In genomic region chr15:80942266-80942665, GRCh38 we compare ENCODE assay signal across 25 cellular contexts.
"Had no signal": no experiment of that assay in that cellular context is flagged by ENCODE, and none has a peak within 500 bp of the region (broad histone marks: within the 10 kb centered on the region; RNA-seq: fewer than 3 reads in every experiment).

No MANE protein-coding gene starts in this region.

- DNase-seq: hippocampal formation; kidney; left colon; left ventricle myocardium inferior; mesendoderm; midbrain; mucosa of descending colon; naive thymus-derived CD4-positive, alpha-beta T cell; ovary; stimulated activated CD4-positive, alpha-beta T cell treated with anti-CD3 and anti-CD28 coated beads, Interleukin-12 subunit alpha, Interleukin-12 subunit beta, amount 100 ng/mL, for 4 hours; stimulated activated CD4-positive, alpha-beta T cell treated with anti-CD3 and anti-CD28 coated beads, Interleukin-15, amount 100 ng/mL, for 24 hours; stimulated activated CD4-positive, alpha-beta T cell treated with anti-CD3 and anti-CD28 coated beads, Interleukin-2, amount 100 ng/mL, for 24 hours; stimulated activated CD4-positive, alpha-beta T cell treated with anti-CD3 and anti-CD28 coated beads, Interleukin-4, amount 100 ng/mL, for 1 hour; stimulated activated naive B cell treated with anti-CD40 and anti-IgM and Interleukin-4, amounts not matched to agents 10 μg/mL and 1 μg/mL and 100 μg/mL, for 72 hours; stimulated activated naive CD8-positive, alpha-beta T cell treated with anti-CD3 and anti-CD28 coated beads, Interleukin-15, Interleukin-2, amounts not matched to agents 100 U/mL and 50 U/mL, for 24 hours; stomach; testis; thyroid gland; trophoblast cell; upper lobe of right lung had no signal

- H3K4me1 ChIP-seq: right lobe of liver, testis, thyroid gland, upper lobe of right lung had no signal

- H3K27me3 ChIP-seq: ovary, right atrium auricular region, right lobe of liver, stomach, testis, thyroid gland, upper lobe of right lung had no signal

- H3K36me3 ChIP-seq: ovary had no signal

- H3K4me3 ChIP-seq: left ventricle myocardium inferior, lung, mucosa of descending colon, ovary, right atrium auricular region, right lobe of liver, skin epidermis, stomach, testis, thyroid gland, upper lobe of right lung had no signal

- H3K27ac ChIP-seq: left ventricle myocardium inferior, ovary, right lobe of liver, stomach, testis, thyroid gland, upper lobe of right lung had no signal

- H3K9me3 ChIP-seq: left ventricle myocardium inferior, mucosa of descending colon, ovary, right atrium auricular region, right lobe of liver, stomach, testis, thyroid gland, upper lobe of right lung had no signal

- ATAC-seq: left colon; mucosa of descending colon; naive thymus-derived CD4-positive, alpha-beta T cell; natural killer cell treated with Interleukin-12 subunit alpha and Interleukin-12 subunit beta and Interleukin-15 and Interleukin-18, amount 100 ng/mL, for 72 hours; right lobe of liver; stimulated activated naive B cell treated with anti-CD40 and anti-IgM and Interleukin-4, amounts not matched to agents 10 μg/mL and 1 μg/mL and 100 μg/mL, for 72 hours; stimulated activated naive CD8-positive, alpha-beta T cell treated with anti-CD3 and anti-CD28 coated beads, Interleukin-15, Interleukin-2, amounts not matched to agents 100 U/mL and 50 U/mL, for 24 hours had no signal
